8 cellular contexts compared by ENCODE assay signal in genomic region chr2:39094717-39095363, GRCh38. TPM values are rescaled to one million over a fixed set of nuclear protein-coding genes. Genes with fewer than 3 reads are reported as not detected.
A peak's percentile ranks its signal among the peaks of the same experiment; 100 is the strongest.
DNase-seq lines count a peak whose midpoint lies in the region; ATAC-seq, FAIRE-seq and TF ChIP-seq lines count a peak whose summit lies in the region.

No MANE protein-coding gene starts in this region.

- no TSS peak for BruUV-seq in HepG2 (replicated peaks; lab: Mats Ljungman, UMichigan)

- no peak overlapping the region for H2BK5ac ChIP-seq in H9 (ENCODE audit: insufficient read length, low read length)

- H4K5ac ChIP-seq in H9 (ENCODE audit: insufficient read length, low read depth, low read length) = no peak overlapping the region

- H2BK12ac ChIP-seq in H9 (ENCODE audit: insufficient read length, low read depth, low read length) = no peak overlapping the region

- no peak overlapping the region for H3K23ac ChIP-seq in H9 (ENCODE audit: insufficient read length, low read depth, low read length)

- CTCF ChIA-PET in HepG2 (lab: Yijun Ruan, JAX; ENCODE audit: low intra/inter-chr PET ratio, low total read pairs) = no interaction called here

- DNase-seq in H9 = no peak
- DNase-seq in LHCN-M2 (ENCODE audit: low read depth) = peak; percentile 65
- DNase-seq in HepG2 (ENCODE audit: low spot score) = no peak
- DNase-seq in NCI-H1092 (lab: John Stamatoyannopoulos, UW) = no peak
- no peak for DNase-seq in activated naive CD4-positive, alpha-beta T cell (lab: John Stamatoyannopoulos, UW)
- no peak for DNase-seq in D721Med (ENCODE audit: insufficient read length, low spot score)
- DNase-seq in cerebellar cortex (ENCODE audit: low spot score) = no peak

- no peak overlapping the region for H2BK15ac ChIP-seq in H9 (ENCODE audit: low read depth, low read length)

- FAIRE-seq in HepG2 (lab: Jason Lieb, UNC) = no peak
- FAIRE-seq in D721Med (lab: Jason Lieb, UNC) = no peak

- no peak overlapping the region for H3K56ac ChIP-seq in H9 (ENCODE audit: insufficient read length, low read depth, low read length)

- no peaks in the 10 kb centered on the region for H3K79me1 ChIP-seq in H9 (ENCODE audit: insufficient read depth, low read depth, low read length, poor library complexity, severe bottlenecking)

- in situ Hi-C loops in HepG2 (cut with HindIII; ENCODE audit: extremely low pct_ligation_motif_present, low pct_unique_long_range_greater_than_20kb) = no loop called here

- TF ChIP-seq CTCF in H9 (conservative IDR thresholded peaks at IDR 0.05) (no peak), HepG2 (CRISPR knock-in tag; IDR thresholded peaks at IDR 0.05) (no peak), D721Med (IDR thresholded peaks at IDR 0.05; ENCODE audit: insufficient read depth, missing control alignments) (no peak)

- no peak overlapping the region for H3K4ac ChIP-seq in H9 (ENCODE audit: low read depth, low read length)

- H3K27me3 Mint-ChIP-seq in H9 (ENCODE audit: low read depth) = no peaks in the 10 kb centered on the region

- no peak overlapping the region for H4K91ac ChIP-seq in H9 (ENCODE audit: insufficient read length, low read depth, low read length)

- no peak overlapping the region for H3K18ac ChIP-seq in H9 (ENCODE audit: insufficient read length, low read depth, low read length)

- no peaks in the 10 kb centered on the region for H3K9me3 Mint-ChIP-seq in H9

- H3K27me3 ChIP-seq in H9 (ENCODE audit: insufficient read depth, low read length) (no peaks in the 10 kb centered on the region), HepG2 (ENCODE audit: control insufficient read depth in 1 of 2, insufficient read depth in 2 of 2, low read length in 2 of 2) (no peaks in the 10 kb centered on the region)

- H3K4me1 Mint-ChIP-seq in H9 = peaks cover 23 to 25% of the 10 kb centered on the region in 2 experiments

- H3K9me3 ChIP-seq in H9 (ENCODE audit: control insufficient read depth, low read depth, low read length) = no peaks in the 10 kb centered on the region
- no peaks in the 10 kb centered on the region for H3K9me3 ChIP-seq in HepG2 (ENCODE audit: low read length)

- no peak overlapping the region for H2AK5ac ChIP-seq in H9 (ENCODE audit: insufficient read length, low read length)

- H4K8ac ChIP-seq in H9 (replicated peaks; ENCODE audit: insufficient read length, low read depth, low read length) = no peak overlapping the region

- H3K36me3 ChIP-seq in HepG2 (replicated peaks in 1 of 2; ENCODE audit: control insufficient read depth in 1 of 2, insufficient read depth in 2 of 2, low read length in 2 of 2) = peaks cover 1 to 16% of the 10 kb centered on the region in 2 experiments; a peak in 3 of 5 replicates

- H3K14ac ChIP-seq in H9 (ENCODE audit: insufficient read depth, low read length) = no peak overlapping the region

- H3K4me2 ChIP-seq in H9 (ENCODE audit: insufficient read depth, insufficient read length, low read length) = no peak overlapping the region
- H3K4me2 ChIP-seq in HepG2 (ENCODE audit: low read depth, low read length) = no peak overlapping the region

- no peak for TF ChIP-seq RAD21 in HepG2 (CRISPR knock-in tag; IDR thresholded peaks at IDR 0.05)

- H3K27ac ChIP-seq in H9 (ENCODE audit: insufficient read length, low read depth, low read length) (no peak overlapping the region), HepG2 (ENCODE audit: extremely low read length, insufficient read depth, low read length) (no peak overlapping the region)

- no peaks in the 10 kb centered on the region for H3K23me2 ChIP-seq in H9 (ENCODE audit: insufficient read length, low read depth, low read length, poor library complexity, severe bottlenecking)

- POLR2A ChIA-PET in HepG2 (lab: Yijun Ruan, JAX) = interaction anchor here (1.2 kb wide), 1 partner anchor 17 kb away, joined by 3 read pairs; no protein-coding TSS in a partner anchor

- no peak for TF ChIP-seq POLR2A in HepG2 (IDR thresholded peaks at IDR 0.05; ENCODE audit: insufficient read depth in 1 of 2, low read depth in 2 of 2, low read length in 2 of 2)

- peak; percentile 65 for ATAC-seq in GM18508 (IDR thresholded peaks at IDR 0.05; ENCODE audit: insufficient read depth, unreplicated experiment)
- no peak for ATAC-seq in HepG2

- no peaks in the 10 kb centered on the region for H4K20me1 ChIP-seq in H9 (ENCODE audit: control insufficient read depth, insufficient read depth, insufficient read length)
- H4K20me1 ChIP-seq in HepG2 (ENCODE audit: insufficient read depth, low read length) = peaks cover 52% of the 10 kb centered on the region

- no peak overlapping the region for H2BK120ac ChIP-seq in H9 (ENCODE audit: low read depth, low read length, poor library complexity, severe bottlenecking)

- intact Hi-C loops in HepG2 (cut with micrococcal nuclease; ENCODE audit: unreplicated experiment) = no loop called here

- H3K4me3 ChIP-seq in HepG2 (replicated peaks in 1 of 3; ENCODE audit: insufficient read depth in 1 of 3, low read depth in 2 of 3, low read length in 3 of 3) = no peak overlapping the region

- no peak overlapping the region for H3K4me3 Mint-ChIP-seq in H9

- H3T11ph ChIP-seq in H9 (ENCODE audit: low read length) = no peak overlapping the region

- H3K36me3 Mint-ChIP-seq in H9 (ENCODE audit: insufficient read depth in 1 of 3, low read depth in 3 of 3) = peaks cover 0 to 4% (median 0%) of the 10 kb centered on the region in 3 experiments; a peak in 2 of 7 replicates

- H3K4me1 ChIP-seq in H9 (ENCODE audit: insufficient read depth, low read length) (no peaks in the 10 kb centered on the region), HepG2 (ENCODE audit: insufficient read depth, low read length) (peaks cover 16% of the 10 kb centered on the region; the same call in 1 of the 2 replicates)

- no peak for TF ChIP-seq EP300 in HepG2 (IDR thresholded peaks at IDR 0.05; ENCODE audit: low read depth in 2 of 2, low read length in 2 of 2)
- TF ChIP-seq EP300 in HepG2 (CRISPR knock-in tag; IDR thresholded peaks at IDR 0.05; ENCODE audit: borderline replicate concordance) = no peak

- WGBS in H9 (ENCODE audit: extremely low coverage, insufficient read length, low lambda C conversion rate) = no CpG with 5 or more reads among the region's 1 CpG
- 96% methylated on average over 1 of the region's 1 CpG for WGBS in HepG2 (ENCODE audit: low lambda C conversion rate)

- peaks cover 4% of the 10 kb centered on the region; the same call in 1 of the 2 replicates for H3K79me2 ChIP-seq in H9 (ENCODE audit: insufficient read depth, low read length)
- H3K79me2 ChIP-seq in HepG2 (ENCODE audit: insufficient read depth, low read length) = peaks cover 92% of the 10 kb centered on the region

- H2AFZ ChIP-seq in H9 (ENCODE audit: low read length) (no peak overlapping the region), HepG2 (ENCODE audit: low read length) (no peak overlapping the region)

- H3K9ac ChIP-seq in H9 (ENCODE audit: extremely low read depth, insufficient read length, low read length) (no peak overlapping the region), HepG2 (ENCODE audit: insufficient read depth, low read depth, low read length) (no peak overlapping the region)

- H3K27ac Mint-ChIP-seq in H9 = peak overlapping the region in 2 of 3 experiments; percentile 34 to 62; a peak in 1 of 7 replicates

- no peak overlapping the region for H2BK20ac ChIP-seq in H9 (ENCODE audit: low read depth, low read length, poor library complexity, severe bottlenecking)

TF ChIP-seq in HepG2, 621 proteins besides CTCF, POLR2A, EP300 and RAD21 (continues in another document):
- TF ChIP-seq SP4 (CRISPR knock-in tag; IDR thresholded peaks at IDR 0.05) (no peak), RBM22 (optimal IDR thresholded peaks at IDR 0.05; ENCODE audit: low read length) (peak; percentile 40)

RNA-seq across cellular contexts. Expression of gene SOS1, which starts 26.0 kb away (rescaled TPM):
- total RNA-seq in H9 (2021) (31.1 and 35.8 TPM in 2 replicates), LHCN-M2 (2014; rRNA removed) (12.7 and 16.8 TPM in 2 replicates), HepG2 (2016; rRNA removed; fragmentation: Illumina TruSeq; extraction: Trizol) (20.8 and 26.6 TPM in 2 replicates)
- 4.8 TPM for polyA plus RNA-seq in LHCN-M2 (2012)
- 3.2 and 4.1 TPM in 2 replicates for total RNA-seq in HepG2 (2016; cell fraction: cytosol; rRNA removed; fragmentation: Illumina TruSeq; extraction: Trizol; ENCODE audit: low read depth)
- total RNA-seq in HepG2 (2016; cell fraction: insoluble cytoplasmic fraction; rRNA removed; fragmentation: Illumina TruSeq; extraction: Trizol) = 21.0 and 28.9 TPM in 2 replicates
- 12.6 and 14.3 TPM in 2 replicates for total RNA-seq in HepG2 (2016; cell fraction: membrane; rRNA removed; fragmentation: Illumina TruSeq; extraction: Trizol)
- 49.5 and 63.9 TPM in 2 replicates for total RNA-seq in HepG2 (2016; cell fraction: nucleus; rRNA removed; fragmentation: Illumina TruSeq; extraction: Trizol)
- polyA plus RNA-seq in HepG2 (2011; rRNA removed) = 39.5 and 60.4 TPM in 2 replicates
- 23.4 and 41.7 TPM in 2 replicates for polyA plus RNA-seq in HepG2 (2011; cell fraction: cytosol; rRNA removed)
- 69.6 and 75.7 TPM in 2 replicates for polyA plus RNA-seq in HepG2 (2011; cell fraction: nucleus; rRNA removed)
- polyA plus RNA-seq in HepG2 (2012) = 31.5 and 37.6 TPM in 2 replicates
- 0.43 and 0.49 TPM in 2 replicates for polyA plus RNA-seq in HepG2 (2016; cell fraction: cytosol; fragmentation: Illumina TruSeq; extraction: Trizol; ENCODE audit: low read depth)
- polyA plus RNA-seq in HepG2 (2016; cell fraction: insoluble cytoplasmic fraction; fragmentation: Illumina TruSeq; extraction: Trizol; ENCODE audit: low read depth) = 21.4 and 27.3 TPM in 2 replicates
- polyA plus RNA-seq in HepG2 (2016; cell fraction: membrane; fragmentation: Illumina TruSeq; extraction: Trizol; ENCODE audit: low read depth) = 2.0 and 2.7 TPM in 2 replicates
- 56.1 and 68.3 TPM in 2 replicates for polyA plus RNA-seq in HepG2 (2016; cell fraction: nucleus; fragmentation: Illumina TruSeq; extraction: Trizol; ENCODE audit: insufficient read depth, low read depth)
- 40.4 and 54.0 TPM in 2 replicates for polyA minus RNA-seq in HepG2 (2011; rRNA and poly(A)+ RNA removed; ENCODE audit: low replicate concordance)
- polyA minus RNA-seq in HepG2 (2011; cell fraction: cytosol; rRNA and poly(A)+ RNA removed) = 39.9 and 41.5 TPM in 2 replicates
- 211 and 214 TPM in 2 replicates for polyA minus RNA-seq in HepG2 (2011; cell fraction: nucleus; rRNA and poly(A)+ RNA removed)
